Comparison of ENCODE assay signal across 13 cellular contexts in genomic region chr1:88661188-88661587, GRCh38. TPM values are rescaled to one million over a fixed set of nuclear protein-coding genes. Genes with fewer than 3 reads are reported as not detected.
DNase-seq lines count a peak whose midpoint lies in the region; ATAC-seq and TF ChIP-seq lines count a peak whose summit lies in the region.
"Had no signal": no experiment of that assay in that cellular context is flagged by ENCODE, and none has a peak within 500 bp of the region (broad histone marks: within the 10 kb centered on the region; RNA-seq: fewer than 3 reads in every experiment).

No MANE protein-coding gene starts in this region.

- no peaks in the 10 kb centered on the region for H3K9me3 Mint-ChIP-seq in activated T-cell treated with anti-CD3 and anti-CD28 coated beads, Interleukin-2, amount 50 U/mL, for 4 hours
- no peaks in the 10 kb centered on the region for H3K9me3 Mint-ChIP-seq in T-cell
- H3K9me3 Mint-ChIP-seq in stimulated activated naive CD8-positive, alpha-beta T cell treated with anti-CD3 and anti-CD28 coated beads, Interleukin-15, amount 100 ng/mL, for 72 hours: no peaks in the 10 kb centered on the region

- no peak overlapping the region for H3K4me3 ChIP-seq in hepatocyte
- no peak overlapping the region for H3K4me3 ChIP-seq in gastroesophageal sphincter
- H3K4me3 ChIP-seq: right lobe of liver, tibial artery had no signal

- no peaks in the 10 kb centered on the region for H3K9me2 ChIP-seq in hepatocyte (replicated peaks; ENCODE audit: insufficient read depth)

- H3K9me3 ChIP-seq in hepatocyte (ENCODE audit: low read depth) (no peaks in the 10 kb centered on the region), gastroesophageal sphincter (no peaks in the 10 kb centered on the region)
- H3K9me3 ChIP-seq: right lobe of liver, tibial artery had no signal

- DNase-seq in activated T-cell treated with anti-CD3 and anti-CD28 coated beads, Interleukin-2, amount 50 U/mL, for 4 hours: no peak
- no peak for DNase-seq in activated T-cell treated with anti-CD3 and anti-CD28 coated beads for 4 hours
- DNase-seq in T-cell: no peak
- DNase-seq in hepatocyte (ENCODE audit: low spot score): no peak
- DNase-seq in stimulated activated naive CD8-positive, alpha-beta T cell treated with anti-CD3 and anti-CD28 coated beads, Interleukin-15, amount 100 ng/mL, for 72 hours: no peak
- DNase-seq in EL: no peak
- DNase-seq in NCI-H2196 (lab: John Stamatoyannopoulos, UW; ENCODE audit: unreplicated experiment): no peak
- DNase-seq: midbrain, NCI-H187 treated with DMSO at 0.1 percent for 48 hours, right lobe of liver, SW 1271, tibial artery had no signal

- H3K27me3 ChIP-seq in hepatocyte (no peaks in the 10 kb centered on the region), gastroesophageal sphincter (no peaks in the 10 kb centered on the region)
- H3K27me3 ChIP-seq: right lobe of liver, tibial artery had no signal

- H3K27me3 Mint-ChIP-seq in activated T-cell treated with anti-CD3 and anti-CD28 coated beads, Interleukin-2, amount 50 U/mL, for 4 hours (ENCODE audit: low read depth): no peaks in the 10 kb centered on the region
- no peaks in the 10 kb centered on the region for H3K27me3 Mint-ChIP-seq in T-cell
- H3K27me3 Mint-ChIP-seq in stimulated activated naive CD8-positive, alpha-beta T cell treated with anti-CD3 and anti-CD28 coated beads, Interleukin-15, amount 100 ng/mL, for 72 hours: peaks cover 6% of the 10 kb centered on the region

- ATAC-seq in activated T-cell treated with anti-CD3 and anti-CD28 coated beads, Interleukin-2, amount 50 U/mL, for 4 hours: peak in 1 of 2 donors; percentile 21
- ATAC-seq in T-cell (replicated peaks in 1 of 4) (peak in 3 of 4 experiments; percentile 19 to 79 (median 43)), gastroesophageal sphincter (no peak)
- ATAC-seq in stimulated activated naive CD8-positive, alpha-beta T cell treated with anti-CD3 and anti-CD28 coated beads, Interleukin-15, amount 100 ng/mL, for 72 hours: peak; percentile 24

- H3K36me3 Mint-ChIP-seq in activated T-cell treated with anti-CD3 and anti-CD28 coated beads, Interleukin-2, amount 50 U/mL, for 4 hours (ENCODE audit: insufficient read depth): no peaks in the 10 kb centered on the region
- no peaks in the 10 kb centered on the region for H3K36me3 Mint-ChIP-seq in T-cell

- H3K36me3 ChIP-seq in hepatocyte (replicated peaks; ENCODE audit: insufficient read depth, low read depth): no peaks in the 10 kb centered on the region
- no peaks in the 10 kb centered on the region for H3K36me3 ChIP-seq in gastroesophageal sphincter
- H3K36me3 ChIP-seq: right lobe of liver, tibial artery had no signal

- H3K27ac ChIP-seq in hepatocyte (no peak overlapping the region), gastroesophageal sphincter (no peak overlapping the region)
- H3K27ac ChIP-seq: right lobe of liver, tibial artery had no signal

- peaks cover 24% of the 10 kb centered on the region for H3K4me1 Mint-ChIP-seq in activated T-cell treated with anti-CD3 and anti-CD28 coated beads, Interleukin-2, amount 50 U/mL, for 4 hours (ENCODE audit: low read depth)
- H3K4me1 Mint-ChIP-seq in T-cell: peaks cover 28 to 29% (median 29%) of the 10 kb centered on the region in 3 donors
- H3K4me1 Mint-ChIP-seq in stimulated activated naive CD8-positive, alpha-beta T cell treated with anti-CD3 and anti-CD28 coated beads, Interleukin-15, amount 100 ng/mL, for 72 hours: peaks cover 31% of the 10 kb centered on the region

- H3K79me2 ChIP-seq in hepatocyte: no peaks in the 10 kb centered on the region

- 79% methylated on average over 4 of the region's 4 CpGs for WGBS in hepatocyte (ENCODE audit: low lambda C conversion rate, missing lambda C conversion rate)
- WGBS in gastroesophageal sphincter (ENCODE audit: low coverage in 1 of 2), 2 donors: 66 to 75% methylated on average over 4 of the region's 4 CpGs

- no peak overlapping the region for H3K4me2 ChIP-seq in hepatocyte

- no peak for TF ChIP-seq CTCF in hepatocyte (IDR thresholded peaks at IDR 0.05; ENCODE audit: poor library complexity)
- TF ChIP-seq CTCF in gastroesophageal sphincter (IDR thresholded peaks at IDR 0.05): no peak

- H4K20me1 ChIP-seq in hepatocyte (ENCODE audit: insufficient read depth, poor library complexity, severe bottlenecking): no peaks in the 10 kb centered on the region

- H3K4me1 ChIP-seq in hepatocyte (ENCODE audit: insufficient read depth): no peaks in the 10 kb centered on the region
- H3K4me1 ChIP-seq in gastroesophageal sphincter: no peaks in the 10 kb centered on the region
- H3K4me1 ChIP-seq: tibial artery had no signal

- POLR2A ChIA-PET in T-cell (lab: Charles Lee): interaction anchor here in 1 of 2 donors (0.7 kb wide), 1 partner anchor 13 kb away, joined by 4 read pairs; no protein-coding TSS in a partner anchor

- peak overlapping the region; percentile 29 for H2AFZ ChIP-seq in hepatocyte

- CTCF ChIA-PET in T-cell (lab: Charles Lee): interaction anchor here (0.7 to 1.0 kb wide), 4 partner anchors 22 to 212 kb away, joined by 3 to 10 read pairs (median 4); partner anchors contain the start of gene PKN2 (in 1 of the 2)

- H3K4me3 Mint-ChIP-seq in activated T-cell treated with anti-CD3 and anti-CD28 coated beads, Interleukin-2, amount 50 U/mL, for 4 hours: peak overlapping the region; percentile 67
- peak overlapping the region; percentile 31 to 65 (median 61) for H3K4me3 Mint-ChIP-seq in T-cell
- peak overlapping the region; percentile 56 to 75 for H3K4me3 Mint-ChIP-seq in stimulated activated naive CD8-positive, alpha-beta T cell treated with anti-CD3 and anti-CD28 coated beads, Interleukin-15, amount 100 ng/mL, for 72 hours

- TF ChIP-seq POLR2A in gastroesophageal sphincter (IDR thresholded peaks at IDR 0.05): no peak

- no peak for TF ChIP-seq EP300 in gastroesophageal sphincter (IDR thresholded peaks at IDR 0.05)

- H3K27ac Mint-ChIP-seq in T-cell: peak overlapping the region; percentile 87 to 88
- H3K27ac Mint-ChIP-seq in stimulated activated naive CD8-positive, alpha-beta T cell treated with anti-CD3 and anti-CD28 coated beads, Interleukin-15, amount 100 ng/mL, for 72 hours: peak overlapping the region; percentile 89 to 94

RNA-seq across cellular contexts. Expression of gene PKN2, which starts 22.9 kb away (rescaled TPM):
- total RNA-seq in activated T-cell treated with anti-CD3 and anti-CD28 coated beads, Interleukin-2, amount 50 U/mL, for 4 hours: 10 to 100 TPM; 10.9 to 12.8 (median 11.7) TPM
- total RNA-seq in T-cell (10 to 100 TPM; 33.1 to 50.6 (median 35.9) TPM), hepatocyte (54.0 and 55.1 TPM in 2 replicates), gastroesophageal sphincter (10 to 100 TPM; 30.9 to 47.8 (median 38.4) TPM)
- polyA plus RNA-seq in hepatocyte: 16.4 and 16.8 TPM in 2 replicates
